Comparison of ENCODE assay signal across 1 cellular context in genomic region chr9:131530930-131531832, GRCh38.
TF ChIP-seq lines count a peak whose summit lies in the region.

TSS of gene UCK1 (minus strand) at chr9:131531263. CDS start at chr9:131531174, 89 bp downstream.

TF ChIP-seq in GM23338, 12 proteins besides CTCF, POLR2A, EP300 and RAD21 (continued from another document):
- TF ChIP-seq ZNF462 (CRISPR knock-in tag; IDR thresholded peaks at IDR 0.05): no peak
- TF ChIP-seq ZNF331 (CRISPR knock-in tag; IDR thresholded peaks at IDR 0.05; ENCODE audit: low read depth): no peak
- peak; percentile 87 for TF ChIP-seq ETS1 (IDR thresholded peaks at IDR 0.05)
- TF ChIP-seq CREB1 (CRISPR knock-in tag; IDR thresholded peaks at IDR 0.05; ENCODE audit: low read depth): peak; percentile 69
- TF ChIP-seq STAT1 (IDR thresholded peaks at IDR 0.05; ENCODE audit: unreplicated experiment): no peak
